24 cellular contexts compared by ENCODE assay signal in genomic region chr21:42827588-42827987, GRCh38.
"Had no signal": no experiment of that assay in that cellular context is flagged by ENCODE, and none has a peak within 500 bp of the region (broad histone marks: within the 10 kb centered on the region; RNA-seq: fewer than 3 reads in every experiment).

No MANE protein-coding gene starts in this region.

- DNase-seq: dermis blood vessel endothelial cell; dorsolateral prefrontal cortex; effector CD4-positive, alpha-beta T cell; effector memory CD4-positive, alpha-beta T cell; foreskin keratinocyte; heart left ventricle; hypothalamus; immature natural killer cell; islet precursor cell; kidney; kidney glomerular epithelial cell; left colon; left lung; left ventricle myocardium superior; lower lobe of right lung; mesenchymal stem cell; mucosa of descending colon; naive B cell; naive thymus-derived CD8-positive, alpha-beta T cell had no signal

- H3K4me2 ChIP-seq: hepatocyte had no signal

- H3K27ac ChIP-seq: dorsolateral prefrontal cortex, esophagus muscularis mucosa, foreskin keratinocyte, gastroesophageal sphincter, heart left ventricle, hepatocyte, left lung, lower lobe of right lung had no signal

- H3K4me1 ChIP-seq: esophagus muscularis mucosa, foreskin keratinocyte, heart left ventricle, lower lobe of right lung had no signal

- H3K4me3 ChIP-seq: dorsolateral prefrontal cortex, esophagus muscularis mucosa, gastroesophageal sphincter, heart left ventricle, hepatocyte, left lung, lower lobe of right lung, mucosa of descending colon had no signal

- H3K27me3 ChIP-seq: hepatocyte had no signal

- H3K36me3 ChIP-seq: esophagus muscularis mucosa, gastroesophageal sphincter, heart left ventricle, left lung, lower lobe of right lung had no signal

- H2AFZ ChIP-seq: hepatocyte had no signal

- ATAC-seq: foreskin keratinocyte; gastroesophageal sphincter; heart left ventricle; left colon; left lung; left ventricle myocardium superior; lower lobe of right lung; mucosa of descending colon; naive thymus-derived CD8-positive, alpha-beta T cell had no signal

- H3K9me3 ChIP-seq: esophagus muscularis mucosa, gastroesophageal sphincter, left lung, lower lobe of right lung, mucosa of descending colon had no signal

- H3K79me2 ChIP-seq: hepatocyte had no signal

- FAIRE-seq: endothelial cell of umbilical vein, frontal cortex, kidney had no signal
